ENCODE assay signal across 8 cellular contexts in genomic region chr5:140632366-140633080, GRCh38. TPM values are rescaled to one million over a fixed set of nuclear protein-coding genes. Genes with fewer than 3 reads are reported as not detected.
DNase-seq lines count a peak whose midpoint lies in the region; ATAC-seq, FAIRE-seq and TF ChIP-seq lines count a peak whose summit lies in the region.

No MANE protein-coding gene starts in this region.

- H3K4me1 ChIP-seq in astrocyte (ENCODE audit: insufficient read depth, low read length): peaks cover 16% of the 10 kb centered on the region

- no peaks in the 10 kb centered on the region for H3K27me3 Mint-ChIP-seq in astrocyte (ENCODE audit: low read depth, unreplicated experiment)

- peak; percentile 60 for DNase-seq in SW480 (ENCODE audit: low spot score)
- DNase-seq in astrocyte (ENCODE audit: low read depth): peak; percentile 59
- DNase-seq in stimulated activated CD4-positive, alpha-beta T cell treated with anti-CD3 and anti-CD28 coated beads, Interleukin-1b, Interleukin-23, amount 100 ng/mL, for 48 hours: peak; percentile 47
- DNase-seq in NCI-H2029 (lab: John Stamatoyannopoulos, UW): no peak
- DNase-seq in SHP77 treated with DMSO at 0.1 percent for 48 hours (lab: John Stamatoyannopoulos, UW): no peak

- no peaks in the 10 kb centered on the region for H3K4me1 Mint-ChIP-seq in astrocyte (ENCODE audit: low read depth, unreplicated experiment)

- H3K36me3 Mint-ChIP-seq in astrocyte (ENCODE audit: low read depth, unreplicated experiment): peaks cover 2% of the 10 kb centered on the region

- ATAC-seq in GM18511 (IDR thresholded peaks at IDR 0.05; ENCODE audit: unreplicated experiment) (peak; percentile 67), HG02884 (IDR thresholded peaks at IDR 0.05; ENCODE audit: unreplicated experiment) (peak; percentile 62)

- H3K27me3 ChIP-seq in astrocyte (ENCODE audit: insufficient read depth, low read length): peaks cover 22% of the 10 kb centered on the region

- no peak overlapping the region for H3K4me3 Mint-ChIP-seq in astrocyte (ENCODE audit: unreplicated experiment)

- H3K9me3 ChIP-seq in astrocyte (ENCODE audit: insufficient read depth, low read depth, low read length) (peaks cover 9% of the 10 kb centered on the region), iPS-18c (ENCODE audit: control insufficient read depth, insufficient read depth, low read length) (peaks cover 12% of the 10 kb centered on the region)

- peak overlapping the region; percentile 85 for H3K4me2 ChIP-seq in astrocyte (ENCODE audit: low read length)

- H3K27ac ChIP-seq in astrocyte (ENCODE audit: low read depth, low read length): no peak overlapping the region

- TF ChIP-seq CTCF in astrocyte (IDR thresholded peaks at IDR 0.05; ENCODE audit: insufficient read depth, low read depth, low read length): no peak

- no peak overlapping the region for H3K27ac Mint-ChIP-seq in astrocyte (ENCODE audit: unreplicated experiment)

- peak overlapping the region; percentile 94 for H2AFZ ChIP-seq in astrocyte (ENCODE audit: low read depth, low read length)

- H3K9me3 Mint-ChIP-seq in astrocyte (ENCODE audit: unreplicated experiment): peaks cover 17% of the 10 kb centered on the region

- peak overlapping the region; percentile 60 for H3K4me3 ChIP-seq in astrocyte (ENCODE audit: insufficient read depth, low read depth, low read length)
- peak overlapping the region; percentile 44 for H3K4me3 ChIP-seq in iPS-18c (ENCODE audit: insufficient read depth, low read depth, low read length)

- H3K36me3 ChIP-seq in astrocyte (ENCODE audit: insufficient read depth, low read length): no peaks in the 10 kb centered on the region

- H4K20me1 ChIP-seq in astrocyte (ENCODE audit: insufficient read depth, low read length): no peaks in the 10 kb centered on the region

- FAIRE-seq in astrocyte (lab: Jason Lieb, UNC): no peak

- H3K9ac ChIP-seq in astrocyte (ENCODE audit: low read length): peak overlapping the region; percentile 12

- no peaks in the 10 kb centered on the region for H3K79me2 ChIP-seq in astrocyte (ENCODE audit: insufficient read depth, low read length)

RNA-seq across cellular contexts. Expression of gene CD14, which starts 0.5 kb away (rescaled TPM):
- 0.16 and 0.34 TPM in 2 replicates for total RNA-seq in astrocyte

RNA-seq across cellular contexts. Expression of gene TMCO6, which starts 6.7 kb away (rescaled TPM):
- total RNA-seq in astrocyte: 7.0 and 8.0 TPM in 2 replicates

RNA-seq across cellular contexts. Expression of gene NDUFA2, which starts 14.9 kb away (rescaled TPM):
- total RNA-seq in astrocyte: 55.9 and 62.3 TPM in 2 replicates

RNA-seq across cellular contexts. Expression of gene IK, which starts 15.1 kb away (rescaled TPM):
- total RNA-seq in astrocyte: 67.3 and 71.6 TPM in 2 replicates

RNA-seq across cellular contexts. Expression of gene WDR55, which starts 32.2 kb away (rescaled TPM):
- total RNA-seq in astrocyte: 28.8 and 31.2 TPM in 2 replicates

Comparison
In these comparisons a context has a peak if more than half of its experiments do, and no peak if none do; other contexts are left out.
1. DNase-seq: peak in SW480 (single experiment), astrocyte (single experiment) and stimulated activated CD4-positive, alpha-beta T cell treated with anti-CD3 and anti-CD28 coated beads, Interleukin-1b, Interleukin-23, amount 100 ng/mL, for 48 hours (single experiment); none in NCI-H2029 (single experiment) and SHP77 treated with DMSO at 0.1 percent for 48 hours (single experiment).